In the genomic region with DNA sequence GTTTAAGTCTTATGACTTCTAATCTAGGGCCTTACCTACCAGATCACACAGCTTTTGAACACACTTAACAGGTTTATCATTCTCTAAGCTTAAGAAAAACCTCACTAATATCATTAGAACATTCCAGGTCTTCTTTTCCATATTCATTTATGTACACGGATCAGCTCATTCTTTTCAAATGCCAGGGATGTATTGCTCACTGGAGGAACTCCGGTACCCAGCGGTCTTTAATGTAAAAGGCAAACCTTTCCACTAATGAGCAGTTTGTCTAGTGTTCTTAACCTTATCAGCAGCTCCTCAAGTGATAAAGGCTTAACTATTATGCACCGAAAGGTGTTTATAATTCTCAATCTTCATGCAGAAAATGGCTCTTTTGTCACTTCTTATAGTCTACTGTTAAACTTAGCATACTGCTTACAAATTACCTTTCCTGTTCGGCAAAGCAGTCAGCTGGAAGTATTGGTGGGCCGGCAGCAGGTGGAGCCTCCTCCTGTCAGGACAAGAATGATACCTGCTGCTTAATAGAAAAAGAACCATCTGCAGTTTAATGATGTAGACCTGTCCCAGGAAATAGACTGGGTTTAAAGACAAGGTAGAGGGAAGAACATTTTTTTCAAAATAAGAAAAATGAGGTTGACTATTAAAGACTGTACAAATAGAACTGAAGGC, we compare ENCODE assay signal across 23 cellular contexts.
A peak's percentile ranks its signal among the peaks of the same experiment; 100 is the strongest.
DNase-seq lines count a peak whose midpoint lies in the region; FAIRE-seq and TF ChIP-seq lines count a peak whose summit lies in the region.
"Had no signal": no experiment of that assay in that cellular context is flagged by ENCODE, and none has a peak within 500 bp of the region (broad histone marks: within the 10 kb centered on the region; RNA-seq: fewer than 3 reads in every experiment).

No MANE protein-coding gene starts in this region.

- H3K27ac ChIP-seq in endodermal cell (ENCODE audit: low read depth, low read length) = peak overlapping the region; percentile 90
- H3K27ac ChIP-seq: C4-2B, HL-60 had no signal

- H3K27me3 Mint-ChIP-seq in endodermal cell (ENCODE audit: insufficient read depth) = no peaks in the 10 kb centered on the region
- H3K27me3 Mint-ChIP-seq: CD8-positive, alpha-beta memory T cell had no signal

- DNase-seq in D721Med (ENCODE audit: insufficient read length, low spot score) (no peak), H7 (peak; percentile 14), NCI-H82 (lab: John Stamatoyannopoulos, UW) (peak; percentile 76), endodermal cell (no peak), NCI-H1105 (lab: John Stamatoyannopoulos, UW) (no peak), OCI-M2 (lab: John Stamatoyannopoulos, UW; ENCODE audit: unreplicated experiment) (no peak), NCI-H1417 treated with DMSO at 0.1 percent for 48 hours (lab: John Stamatoyannopoulos, UW) (no peak), SHP77 treated with DMSO at 0.1 percent for 48 hours (lab: John Stamatoyannopoulos, UW) (no peak)
- DNase-seq: Calu3; CD8-positive, alpha-beta memory T cell; GF-D8; HFFc6; KG1; NCI-H1092 treated with DMSO at 0.1 percent for 48 hours; NCI-H2171 treated with DMSO at 0.1 percent for 48 hours; NCI-H446; NCI-H774; SIG-M5; SK-N-SH had no signal

- H3K27me3 ChIP-seq in H7 (ENCODE audit: control insufficient read depth, insufficient read depth, low read length) (no peaks in the 10 kb centered on the region), endodermal cell (ENCODE audit: control insufficient read depth, insufficient read depth, low read length, poor library complexity, severe bottlenecking) (no peaks in the 10 kb centered on the region)

- no peaks in the 10 kb centered on the region for H3K36me3 Mint-ChIP-seq in endodermal cell (ENCODE audit: low read depth)
- H3K36me3 Mint-ChIP-seq: CD8-positive, alpha-beta memory T cell had no signal

- H3K9me3 Mint-ChIP-seq in endodermal cell = no peaks in the 10 kb centered on the region
- H3K9me3 Mint-ChIP-seq: HFFc6 had no signal

- no peaks in the 10 kb centered on the region for H3K9me3 ChIP-seq in endodermal cell (ENCODE audit: control insufficient read depth, low read length)
- H3K9me3 ChIP-seq: SK-N-SH had no signal

- TF ChIP-seq CTCF in D721Med (IDR thresholded peaks at IDR 0.05; ENCODE audit: insufficient read depth, missing control alignments) = no peak
- TF ChIP-seq CTCF in endodermal cell (conservative IDR thresholded peaks at IDR 0.05) = peak; percentile 50

- peak; percentile 51 for FAIRE-seq in D721Med (lab: Jason Lieb, UNC)
- FAIRE-seq: A204.1, GM19239 had no signal

- no peak overlapping the region for H3K4me3 ChIP-seq in H7 (ENCODE audit: insufficient read depth, low read depth, low read length)
- no peak overlapping the region for H3K4me3 ChIP-seq in endodermal cell (ENCODE audit: low read length)

- no peaks in the 10 kb centered on the region for H3K4me1 ChIP-seq in endodermal cell (ENCODE audit: control insufficient read depth, insufficient read depth, low read length)

- no peak overlapping the region for H3K9ac ChIP-seq in endodermal cell (ENCODE audit: extremely low read depth, low read length, poor library complexity, severe bottlenecking)
- H3K9ac ChIP-seq: SK-N-SH had no signal

- H3K4me1 Mint-ChIP-seq in endodermal cell = peaks cover 19% of the 10 kb centered on the region
- H3K4me1 Mint-ChIP-seq: CD8-positive, alpha-beta memory T cell had no signal

- 64 to 100% methylated on average over 4 to 6 of the region's 6 CpGs for WGBS in endodermal cell (ENCODE audit: insufficient coverage in 1 of 2, insufficient read length in 1 of 2), 2 experiments

- no peak overlapping the region for H3K4me3 Mint-ChIP-seq in endodermal cell
- H3K4me3 Mint-ChIP-seq: CD8-positive, alpha-beta memory T cell; HFFc6 had no signal

- H3K27ac Mint-ChIP-seq in endodermal cell = no peak overlapping the region
- H3K27ac Mint-ChIP-seq: CD8-positive, alpha-beta memory T cell; HFFc6 had no signal

- no peaks in the 10 kb centered on the region for H3K36me3 ChIP-seq in H7 (replicated peaks; ENCODE audit: control insufficient read depth, insufficient read depth, low read length)
- H3K36me3 ChIP-seq in endodermal cell (ENCODE audit: control insufficient read depth, insufficient read depth, low read length) = no peaks in the 10 kb centered on the region

Comparison
In these comparisons a context has a peak if more than half of its experiments do, and no peak if none do; other contexts are left out.
1. DNase-seq: peak in H7 (single experiment) and NCI-H82 (single experiment); none in D721Med (single experiment), endodermal cell (single experiment), NCI-H1105 (single experiment), OCI-M2 (single experiment), NCI-H1417 treated with DMSO at 0.1 percent for 48 hours (single experiment) and SHP77 treated with DMSO at 0.1 percent for 48 hours (single experiment).